ENCODE assay signal across 1 cellular context in genomic region chr3:121601212-121601812, GRCh38.
TF ChIP-seq lines count a peak whose summit lies in the region.

No MANE protein-coding gene starts in this region.

TF ChIP-seq in endothelial cell of umbilical vein, 7 proteins besides CTCF, POLR2A, EP300 and RAD21:
- TF ChIP-seq EZH2 (IDR thresholded peaks at IDR 0.05; ENCODE audit: borderline replicate concordance, low read depth, low read length, severe bottlenecking) (no peak), GATA2 (IDR thresholded peaks at IDR 0.05; ENCODE audit: insufficient read depth, insufficient read length, low read depth, low read length) (no peak), JUN (IDR thresholded peaks at IDR 0.05; ENCODE audit: borderline replicate concordance, insufficient read depth, insufficient read length, low read depth) (no peak), FOS (IDR thresholded peaks at IDR 0.05; ENCODE audit: borderline replicate concordance, insufficient read depth, low read length) (no peak), POLR2AphosphoS5 (IDR thresholded peaks at IDR 0.05; ENCODE audit: insufficient read depth, low read depth, low read length) (no peak), MYC (IDR thresholded peaks at IDR 0.05; ENCODE audit: low read depth, low read length) (no peak)
- TF ChIP-seq, protein P1, sequence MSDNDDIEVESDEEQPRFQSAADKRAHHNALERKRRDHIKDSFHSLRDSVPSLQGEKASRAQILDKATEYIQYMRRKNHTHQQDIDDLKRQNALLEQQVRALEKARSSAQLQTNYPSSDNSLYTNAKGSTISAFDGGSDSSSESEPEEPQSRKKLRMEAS (IDR thresholded peaks at IDR 0.05; ENCODE audit: insufficient read depth, insufficient read length): no peak
